In genomic region chr6:143136647-143137046, GRCh38 we compare ENCODE assay signal across 21 cellular contexts.
DNase-seq lines count a peak whose midpoint lies in the region; ATAC-seq and TF ChIP-seq lines count a peak whose summit lies in the region.
"Had no signal": no experiment of that assay in that cellular context is flagged by ENCODE, and none has a peak within 500 bp of the region (broad histone marks: within the 10 kb centered on the region; RNA-seq: fewer than 3 reads in every experiment).

No MANE protein-coding gene starts in this region.

- no peaks in the 10 kb centered on the region for H3K9me3 ChIP-seq in CD8-positive, alpha-beta memory T cell (ENCODE audit: low read length)
- peaks cover 0 to under 1% (median 0%) of the 10 kb centered on the region in 4 donors for H3K9me3 ChIP-seq in esophagus muscularis mucosa
- H3K9me3 ChIP-seq: SK-N-SH had no signal

- POLR2A ChIA-PET in CD8-positive, alpha-beta memory T cell (lab: Charles Lee) = interaction anchor here (0.5 kb wide), 1 partner anchor 201 kb away, joined by 3 read pairs; no protein-coding TSS in a partner anchor
- POLR2A ChIA-PET in T-cell (lab: Charles Lee) = no interaction called here

- H3K27ac Mint-ChIP-seq in activated CD4-positive, alpha-beta T cell treated with anti-CD3 and anti-CD28 coated beads, Interleukin-2, amount 10 ng/mL, durations not matched to agents 24 days and 14 days = peak overlapping the region; percentile 76
- H3K27ac Mint-ChIP-seq in CD8-positive, alpha-beta memory T cell = peak overlapping the region in 5 of 8 donors; percentile 3 to 61 (median 52)
- H3K27ac Mint-ChIP-seq in T-cell = peak overlapping the region; percentile 57 to 88
- H3K27ac Mint-ChIP-seq: activated CD4-positive, alpha-beta T cell treated with anti-CD3 and anti-CD28 coated beads, Interleukin-2, amount 10 ng/mL, durations not matched to agents 7 days and 5 days; stimulated activated memory B cell treated with anti-CD40 and anti-IgM and Interleukin-4, amounts not matched to agents 10 μg/mL and 1 μg/mL and 100 μg/mL, for 72 hours had no signal

- peaks cover 21% of the 10 kb centered on the region for H3K4me1 Mint-ChIP-seq in activated CD4-positive, alpha-beta T cell treated with anti-CD3 and anti-CD28 coated beads, Interleukin-2, amount 10 ng/mL, durations not matched to agents 24 days and 14 days
- H3K4me1 Mint-ChIP-seq in CD8-positive, alpha-beta memory T cell = peaks cover 9 to 18% (median 18%) of the 10 kb centered on the region in 3 donors
- H3K4me1 Mint-ChIP-seq in T-cell = peaks cover 23 to 29% (median 28%) of the 10 kb centered on the region in 3 donors
- H3K4me1 Mint-ChIP-seq: stimulated activated memory B cell treated with anti-CD40 and anti-IgM and Interleukin-4, amounts not matched to agents 10 μg/mL and 1 μg/mL and 100 μg/mL, for 72 hours had no signal

- CTCF ChIA-PET in CD8-positive, alpha-beta memory T cell (lab: Charles Lee) = no interaction called here
- CTCF ChIA-PET in T-cell (lab: Charles Lee) = no interaction called here

- no peaks in the 10 kb centered on the region for H3K27me3 Mint-ChIP-seq in activated CD4-positive, alpha-beta T cell treated with anti-CD3 and anti-CD28 coated beads, Interleukin-2, amount 10 ng/mL, durations not matched to agents 24 days and 14 days
- H3K27me3 Mint-ChIP-seq in CD8-positive, alpha-beta memory T cell = no peaks in the 10 kb centered on the region
- H3K27me3 Mint-ChIP-seq in T-cell = no peaks in the 10 kb centered on the region
- H3K27me3 Mint-ChIP-seq: activated CD4-positive, alpha-beta T cell treated with anti-CD3 and anti-CD28 coated beads, Interleukin-2, amount 10 ng/mL, durations not matched to agents 7 days and 5 days; stimulated activated memory B cell treated with anti-CD40 and anti-IgM and Interleukin-4, amounts not matched to agents 10 μg/mL and 1 μg/mL and 100 μg/mL, for 72 hours had no signal

- H3K9me3 Mint-ChIP-seq in activated CD4-positive, alpha-beta T cell treated with anti-CD3 and anti-CD28 coated beads, Interleukin-2, amount 10 ng/mL, durations not matched to agents 24 days and 14 days = peaks cover 34% of the 10 kb centered on the region
- H3K9me3 Mint-ChIP-seq in CD8-positive, alpha-beta memory T cell = peaks cover 0 to 5% (median under 1%) of the 10 kb centered on the region in 5 donors
- H3K9me3 Mint-ChIP-seq in T-cell = peaks cover 0 to 12% (median 7%) of the 10 kb centered on the region in 3 donors

- peaks cover 10% of the 10 kb centered on the region for H3K4me1 ChIP-seq in CD8-positive, alpha-beta memory T cell (ENCODE audit: insufficient read depth, low read length)
- H3K4me1 ChIP-seq in esophagus muscularis mucosa = peaks cover 0 to 6% (median 0%) of the 10 kb centered on the region in 4 donors
- H3K4me1 ChIP-seq: upper lobe of left lung had no signal

- 87% methylated on average over 3 of the region's 3 CpGs for WGBS in esophagus muscularis mucosa

- no peak for TF ChIP-seq EP300 in esophagus muscularis mucosa (IDR thresholded peaks at IDR 0.05)

- ATAC-seq in T-cell (replicated peaks in 1 of 4) (peak in 2 of 4 experiments; percentile 17 to 29), omental fat pad (ENCODE audit: low FRiP score) (no peak)
- ATAC-seq: stimulated activated memory B cell treated with anti-CD40 and anti-IgM and Interleukin-4, amounts not matched to agents 10 μg/mL and 1 μg/mL and 100 μg/mL, for 72 hours had no signal

- peaks cover 34% of the 10 kb centered on the region for H3K36me3 Mint-ChIP-seq in activated CD4-positive, alpha-beta T cell treated with anti-CD3 and anti-CD28 coated beads, Interleukin-2, amount 10 ng/mL, durations not matched to agents 24 days and 14 days (ENCODE audit: low read depth)
- H3K36me3 Mint-ChIP-seq in CD8-positive, alpha-beta memory T cell = peaks cover 8 to 44% (median 30%) of the 10 kb centered on the region in 3 donors
- H3K36me3 Mint-ChIP-seq in T-cell = peaks cover 30% of the 10 kb centered on the region

- no peaks in the 10 kb centered on the region for H3K27me3 ChIP-seq in CD8-positive, alpha-beta memory T cell (ENCODE audit: insufficient read depth, low read length, poor library complexity, severe bottlenecking)
- no peaks in the 10 kb centered on the region for H3K27me3 ChIP-seq in esophagus muscularis mucosa
- H3K27me3 ChIP-seq: BLaER1, upper lobe of left lung had no signal

- TF ChIP-seq POLR2A in esophagus muscularis mucosa (IDR thresholded peaks at IDR 0.05; ENCODE audit: low read depth) = no peak

- no peaks in the 10 kb centered on the region for H3K36me3 ChIP-seq in CD8-positive, alpha-beta memory T cell (ENCODE audit: insufficient read depth, low read length)
- peaks cover 0 to 18% (median 0%) of the 10 kb centered on the region in 4 donors for H3K36me3 ChIP-seq in esophagus muscularis mucosa
- H3K36me3 ChIP-seq: BLaER1 had no signal

- no peak overlapping the region for H3K4me3 Mint-ChIP-seq in activated CD4-positive, alpha-beta T cell treated with anti-CD3 and anti-CD28 coated beads, Interleukin-2, amount 10 ng/mL, durations not matched to agents 24 days and 14 days
- peak overlapping the region in 2 of 7 donors; percentile 5 to 22 for H3K4me3 Mint-ChIP-seq in CD8-positive, alpha-beta memory T cell
- peak overlapping the region in 2 of 3 donors; percentile 8 to 38 for H3K4me3 Mint-ChIP-seq in T-cell
- H3K4me3 Mint-ChIP-seq: activated CD4-positive, alpha-beta T cell treated with anti-CD3 and anti-CD28 coated beads, Interleukin-2, amount 10 ng/mL, durations not matched to agents 7 days and 5 days; stimulated activated memory B cell treated with anti-CD40 and anti-IgM and Interleukin-4, amounts not matched to agents 10 μg/mL and 1 μg/mL and 100 μg/mL, for 72 hours had no signal

- TF ChIP-seq CTCF in fibroblast of the aortic adventitia (IDR thresholded peaks at IDR 0.05; ENCODE audit: insufficient read depth, low read length) (peak; percentile 5), omental fat pad (IDR thresholded peaks at IDR 0.05) (no peak), esophagus muscularis mucosa (IDR thresholded peaks at IDR 0.05) (no peak)

- no peak overlapping the region for H3K4me3 ChIP-seq in CD8-positive, alpha-beta memory T cell (ENCODE audit: low read length)
- H3K4me3 ChIP-seq in fibroblast of the aortic adventitia (ENCODE audit: low read depth, low read length) (no peak overlapping the region), esophagus muscularis mucosa (no peak overlapping the region)
- H3K4me3 ChIP-seq: BLaER1, left ventricle myocardium inferior, upper lobe of left lung had no signal

- intact Hi-C loops in activated CD4-positive, alpha-beta T cell treated with anti-CD3 and anti-CD28 coated beads, Interleukin-2, amount 10 ng/mL, durations not matched to agents 24 days and 14 days (cut with micrococcal nuclease) = loop anchor here (5.0 kb wide), 2 partner anchors 189 to 314 kb away; partner anchors contain the start of gene HIVEP2
- intact Hi-C loops in esophagus muscularis mucosa (cut with DNase I) = no loop called here

- no peak overlapping the region for H3K27ac ChIP-seq in CD8-positive, alpha-beta memory T cell (ENCODE audit: low read depth, low read length)
- H3K27ac ChIP-seq in esophagus muscularis mucosa (replicated peaks in 1 of 4) = no peak overlapping the region
- H3K27ac ChIP-seq: BLaER1, epithelial cell of prostate, left ventricle myocardium inferior, upper lobe of left lung had no signal

- no peak for DNase-seq in activated CD4-positive, alpha-beta T cell treated with anti-CD3 and anti-CD28 coated beads, Interleukin-2, amount 10 ng/mL, durations not matched to agents 24 days and 14 days
- no peak for DNase-seq in activated CD4-positive, alpha-beta T cell treated with anti-CD3 and anti-CD28 coated beads, Interleukin-2, amount 50 U/mL, for 48 hours
- no peak for DNase-seq in CD8-positive, alpha-beta memory T cell
- no peak for DNase-seq in T-cell
- no peak for DNase-seq in fibroblast of the aortic adventitia (ENCODE audit: low read depth)
- no peak for DNase-seq in CD1c-positive myeloid dendritic cell (ENCODE audit: extremely low spot score)
- DNase-seq in omental fat pad (ENCODE audit: low spot score) = no peak
- no peak for DNase-seq in esophagus muscularis mucosa (ENCODE audit: extremely low spot score)
- DNase-seq: activated CD4-positive, alpha-beta T cell treated with anti-CD3 and anti-CD28 coated beads, Interleukin-2, amount 10 ng/mL, durations not matched to agents 7 days and 5 days; activated gamma-delta T cell treated with Interleukin-2 at 50 U/mL for 16 hours; cortex of kidney; DMS79 treated with DMSO at 0.1 percent for 48 hours; GOT3; left ventricle myocardium inferior; NCI-H345; NK-92 treated with Interleukin-12 subunit alpha and Interleukin-12 subunit beta, amount 100 ng/mL, for 24 hours; SK-N-SH; upper lobe of left lung had no signal
